Comparison of ENCODE assay signal across 26 cellular contexts in genomic region chr22:22858559-22858937, GRCh38. TPM values are rescaled to one million over a fixed set of nuclear protein-coding genes. Genes with fewer than 3 reads are reported as not detected.
DNase-seq lines count a peak whose midpoint lies in the region; ATAC-seq and TF ChIP-seq lines count a peak whose summit lies in the region.
"Had no signal": no experiment of that assay in that cellular context is flagged by ENCODE, and none has a peak within 500 bp of the region (broad histone marks: within the 10 kb centered on the region; RNA-seq: fewer than 3 reads in every experiment).

No MANE protein-coding gene starts in this region.

- H3K4me3 ChIP-seq in BLaER1 treated with 17β-estradiol and CSF1 and Interleukin-3, amounts not matched to agents 10 nM and 100 nM = no peak overlapping the region
- H3K4me3 ChIP-seq in OCI-LY1 (ENCODE audit: low read depth, low read length, poor library complexity, severe bottlenecking) = peak overlapping the region; percentile 95
- H3K4me3 ChIP-seq in ectodermal cell (ENCODE audit: insufficient read depth, low read depth, low read length) = no peak overlapping the region
- H3K4me3 ChIP-seq in thymus (ENCODE audit: low read length) = peak overlapping the region; percentile 24
- no peak overlapping the region for H3K4me3 ChIP-seq in breast epithelium
- H3K4me3 ChIP-seq: GM23248 had no signal

- H3K27me3 Mint-ChIP-seq in stimulated activated naive CD8-positive, alpha-beta T cell treated with anti-CD3 and anti-CD28 coated beads, Interleukin-15, amount 100 ng/mL, for 72 hours = no peaks in the 10 kb centered on the region

- peaks cover 65% of the 10 kb centered on the region for H3K79me2 ChIP-seq in OCI-LY1 (ENCODE audit: insufficient read depth, low read length)

- H3K4me1 ChIP-seq in BLaER1 treated with 17β-estradiol and CSF1 and Interleukin-3, amounts not matched to agents 10 nM and 100 nM = peaks cover 16 to 94% (median 63%) of the 10 kb centered on the region in 10 experiments; a peak in 19 of 20 replicates
- H3K4me1 ChIP-seq in OCI-LY1 (ENCODE audit: insufficient read depth, low read length, severe bottlenecking) (peaks cover 62% of the 10 kb centered on the region), ectodermal cell (ENCODE audit: control insufficient read depth, insufficient read depth, low read length) (peaks cover 10% of the 10 kb centered on the region), thymus (ENCODE audit: control insufficient read depth, insufficient read depth, low read length) (peaks cover 50% of the 10 kb centered on the region), breast epithelium (no peaks in the 10 kb centered on the region)

- H3K4me3 Mint-ChIP-seq in stimulated activated naive CD8-positive, alpha-beta T cell treated with anti-CD3 and anti-CD28 coated beads, Interleukin-15, amount 100 ng/mL, for 72 hours = no peak overlapping the region
- H3K4me3 Mint-ChIP-seq: CD14-positive monocyte had no signal

- no peaks in the 10 kb centered on the region for H4K20me1 ChIP-seq in BLaER1 treated with 17β-estradiol and CSF1 and Interleukin-3, amounts not matched to agents 10 nM and 100 nM
- H4K20me1 ChIP-seq in OCI-LY1 (ENCODE audit: insufficient read depth, low read length) = no peaks in the 10 kb centered on the region

- no peak for ATAC-seq in stimulated activated naive CD8-positive, alpha-beta T cell treated with anti-CD3 and anti-CD28 coated beads, Interleukin-15, amount 100 ng/mL, for 72 hours
- no peak for ATAC-seq in GM21576 (IDR thresholded peaks at IDR 0.05; ENCODE audit: unreplicated experiment)
- ATAC-seq: Panc1 had no signal

- TF ChIP-seq POLR2A in breast epithelium (IDR thresholded peaks at IDR 0.05) = no peak

- H3K9me3 Mint-ChIP-seq in stimulated activated naive CD8-positive, alpha-beta T cell treated with anti-CD3 and anti-CD28 coated beads, Interleukin-15, amount 100 ng/mL, for 72 hours = no peaks in the 10 kb centered on the region
- H3K9me3 Mint-ChIP-seq: CD14-positive monocyte had no signal

- no peak overlapping the region for H2AFZ ChIP-seq in OCI-LY1 (ENCODE audit: low read length)
- H2AFZ ChIP-seq: GM23248 had no signal

- intact Hi-C loops in breast epithelium (cut with DNase I; ENCODE audit: low total_unique reads) = no loop called here

- H3K4me1 Mint-ChIP-seq in stimulated activated naive CD8-positive, alpha-beta T cell treated with anti-CD3 and anti-CD28 coated beads, Interleukin-15, amount 100 ng/mL, for 72 hours = peaks cover 22% of the 10 kb centered on the region

- 74 to 86% methylated on average over 2 of the region's 2 CpGs for WGBS in ectodermal cell, 2 experiments
- WGBS in thymus = 93% methylated on average over 2 of the region's 2 CpGs

- H3K27ac ChIP-seq in BLaER1 treated with 17β-estradiol and CSF1 and Interleukin-3, amounts not matched to agents 10 nM and 100 nM = peak overlapping the region in 8 of 11 experiments; percentile 29 to 82 (median 61); a peak in 15 of 22 replicates
- H3K27ac ChIP-seq in OCI-LY1 (ENCODE audit: low read depth, low read length, poor library complexity, severe bottlenecking) = peak overlapping the region; percentile 100
- peak overlapping the region; percentile 33 for H3K27ac ChIP-seq in ectodermal cell (ENCODE audit: insufficient read depth, low read depth, low read length, poor library complexity, severe bottlenecking)
- no peak overlapping the region for H3K27ac ChIP-seq in thymus (ENCODE audit: low read depth)
- no peak overlapping the region for H3K27ac ChIP-seq in breast epithelium
- H3K27ac ChIP-seq: GM23248, RWPE1 had no signal

- no peak for DNase-seq in breast epithelium (ENCODE audit: low spot score in 2 of 2)
- DNase-seq in stimulated activated naive CD8-positive, alpha-beta T cell treated with anti-CD3 and anti-CD28 coated beads, Interleukin-15, amount 100 ng/mL, for 72 hours = no peak
- DNase-seq: Calu3, DMS153, GM23248, H7, KBM-7, NCI-H1048, NCI-H1417, NCI-H1694, NCI-H2081, NCI-H2227 treated with DMSO at 0.1 percent for 48 hours, NCI-H526 treated with DMSO at 0.1 percent for 48 hours, SHP77 had no signal

- no peak overlapping the region for H3K27ac Mint-ChIP-seq in stimulated activated naive CD8-positive, alpha-beta T cell treated with anti-CD3 and anti-CD28 coated beads, Interleukin-15, amount 100 ng/mL, for 72 hours
- H3K27ac Mint-ChIP-seq: CD14-positive monocyte had no signal

- no peak for TF ChIP-seq CTCF in OCI-LY1 (IDR thresholded peaks at IDR 0.05; ENCODE audit: low read length)
- TF ChIP-seq CTCF in breast epithelium (IDR thresholded peaks at IDR 0.05) = no peak

- H3K36me3 ChIP-seq in BLaER1 treated with 17β-estradiol and CSF1 and Interleukin-3, amounts not matched to agents 10 nM and 100 nM = no peaks in the 10 kb centered on the region
- H3K36me3 ChIP-seq in OCI-LY1 (ENCODE audit: insufficient read depth, low read length) = peaks cover 82% of the 10 kb centered on the region
- no peaks in the 10 kb centered on the region for H3K36me3 ChIP-seq in ectodermal cell (ENCODE audit: control insufficient read depth, insufficient read depth, low read length)
- peaks cover 4% of the 10 kb centered on the region for H3K36me3 ChIP-seq in thymus (ENCODE audit: control insufficient read depth, insufficient read depth)
- no peaks in the 10 kb centered on the region for H3K36me3 ChIP-seq in breast epithelium

- no peaks in the 10 kb centered on the region for H3K27me3 ChIP-seq in BLaER1 treated with 17β-estradiol and CSF1 and Interleukin-3, amounts not matched to agents 10 nM and 100 nM
- H3K27me3 ChIP-seq in OCI-LY1 (ENCODE audit: insufficient read depth, low read length) (no peaks in the 10 kb centered on the region), ectodermal cell (ENCODE audit: control insufficient read depth, insufficient read depth, low read length, poor library complexity, severe bottlenecking) (peaks cover 19% of the 10 kb centered on the region), thymus (ENCODE audit: control insufficient read depth, insufficient read depth) (no peaks in the 10 kb centered on the region), breast epithelium (peaks cover 0 to 7% of the 10 kb centered on the region in 2 donors)

- H3F3A ChIP-seq in OCI-LY1 (ENCODE audit: insufficient read depth, low read length) = peaks cover 9% of the 10 kb centered on the region

- H3K9me3 ChIP-seq in BLaER1 treated with 17β-estradiol and CSF1 and Interleukin-3, amounts not matched to agents 10 nM and 100 nM (replicated peaks in 1 of 11) = no peaks in the 10 kb centered on the region
- H3K9me3 ChIP-seq in OCI-LY1 (ENCODE audit: low read length) (no peaks in the 10 kb centered on the region), ectodermal cell (ENCODE audit: control insufficient read depth, low read length) (no peaks in the 10 kb centered on the region), thymus (ENCODE audit: control insufficient read depth) (no peaks in the 10 kb centered on the region), breast epithelium (no peaks in the 10 kb centered on the region)

- H3K9ac ChIP-seq in BLaER1 treated with 17β-estradiol and CSF1 and Interleukin-3, amounts not matched to agents 10 nM and 100 nM = peak overlapping the region in 4 of 11 experiments; percentile 24 to 70 (median 60); a peak in 3 of 22 replicates
- peak overlapping the region; percentile 96 for H3K9ac ChIP-seq in OCI-LY1 (ENCODE audit: low read length)
- H3K9ac ChIP-seq: GM23248 had no signal

- H3K9me2 ChIP-seq in OCI-LY1 (ENCODE audit: low read depth, low read length) = no peaks in the 10 kb centered on the region

- peak overlapping the region; percentile 0 to 96 (median 78); a peak in 18 of 22 replicates for H3K4me2 ChIP-seq in BLaER1 treated with 17β-estradiol and CSF1 and Interleukin-3, amounts not matched to agents 10 nM and 100 nM
- H3K4me2 ChIP-seq in OCI-LY1 (ENCODE audit: low read length) = peak overlapping the region; percentile 85

RNA-seq across cellular contexts. Expression of gene IGLL5, which starts 29.1 kb away (rescaled TPM):
- polyA plus RNA-seq in ectodermal cell (2013, experiment 1 of 4) = not detected
- polyA plus RNA-seq in ectodermal cell (2013, experiment 2 of 4) = not detected
- polyA plus RNA-seq in ectodermal cell (2013, experiment 3 of 4) = not detected
- not detected for polyA plus RNA-seq in ectodermal cell (2013, experiment 4 of 4)
- polyA plus RNA-seq in thymus = 29.9 TPM
- total RNA-seq in breast epithelium = 10 to 100 TPM in 2 of 3 donors, not detected in 1; 11.1 to 41.3 TPM
- total RNA-seq: Calu3, GM23248, H7, HT1080, NCI-H460, SK-MEL-5 had no signal
- polyA plus RNA-seq: AG04450, GM23248 had no signal

Comparison
In these comparisons a context has a peak if more than half of its experiments do, and no peak if none do; other contexts are left out.
1. H3K27ac ChIP-seq: peak in BLaER1 treated with 17β-estradiol and CSF1 and Interleukin-3, amounts not matched to agents 10 nM and 100 nM (8 of 11), OCI-LY1 (single experiment) and ectodermal cell (single experiment); none in thymus (single experiment) and breast epithelium (0 of 2).
2. H3K4me3 ChIP-seq: peak in OCI-LY1 (single experiment) and thymus (single experiment); none in BLaER1 treated with 17β-estradiol and CSF1 and Interleukin-3, amounts not matched to agents 10 nM and 100 nM (0 of 10), ectodermal cell (single experiment) and breast epithelium (0 of 3).